In the genomic region with DNA sequence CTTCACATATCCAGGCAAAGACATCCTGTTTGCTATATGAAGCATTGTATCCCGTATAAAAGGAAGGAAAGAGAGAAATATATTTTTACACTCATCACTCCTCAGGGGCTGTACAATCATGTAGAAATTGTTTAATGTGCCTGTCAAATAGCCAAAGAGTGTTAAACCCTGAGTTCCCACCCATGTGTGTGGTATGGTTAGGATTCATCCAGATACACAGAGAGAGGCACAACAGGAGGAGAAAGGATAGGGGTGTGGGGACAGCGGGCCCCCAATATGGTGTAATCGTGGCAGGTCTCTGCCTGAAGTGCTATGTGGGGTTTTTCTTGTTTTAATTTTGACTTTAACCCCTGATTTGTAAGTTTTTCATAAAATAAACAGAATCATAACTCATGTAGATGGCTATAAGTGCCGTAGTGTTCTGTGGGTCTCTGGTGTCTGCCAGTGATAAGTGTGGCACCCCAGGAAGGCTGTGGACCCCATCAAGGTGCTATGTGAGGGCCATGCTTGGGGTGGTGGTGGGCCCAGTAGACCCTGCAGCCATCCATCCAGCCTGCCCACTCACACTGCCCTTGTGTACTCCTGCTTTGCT, we compare ENCODE assay signal across 30 cellular contexts. TPM values are rescaled to one million over a fixed set of nuclear protein-coding genes. Genes with fewer than 3 reads are reported as not detected.
"Had no signal": no experiment of that assay in that cellular context is flagged by ENCODE, and none has a peak within 500 bp of the region (broad histone marks: within the 10 kb centered on the region; RNA-seq: fewer than 3 reads in every experiment).

No MANE protein-coding gene starts in this region.

- H3K27ac ChIP-seq: stomach, suprapubic skin, testis, thoracic aorta, thyroid gland, tibial artery, tibial nerve, transverse colon, upper lobe of left lung, upper lobe of right lung, uterus, vagina had no signal

- H3K4me1 Mint-ChIP-seq: stimulated activated effector memory CD8-positive, alpha-beta T cell treated with anti-CD3 and anti-CD28 coated beads, Interleukin-12 subunit alpha, Interleukin-12 subunit beta, amount 100 ng/mL, for 72 hours; stimulated activated naive CD8-positive, alpha-beta T cell treated with anti-CD3 and anti-CD28 coated beads, Interleukin-15, amount 100 ng/mL, for 72 hours had no signal

- H3K9me3 Mint-ChIP-seq: stimulated activated effector memory CD8-positive, alpha-beta T cell treated with anti-CD3 and anti-CD28 coated beads, Interleukin-12 subunit alpha, Interleukin-12 subunit beta, amount 100 ng/mL, for 72 hours; stimulated activated memory B cell treated with anti-CD40 and anti-IgM and Interleukin-4, amounts not matched to agents 10 μg/mL and 1 μg/mL and 100 μg/mL, for 72 hours; stimulated activated naive B cell treated with anti-CD40 and anti-IgM and Interleukin-4, amounts not matched to agents 10 μg/mL and 1 μg/mL and 100 μg/mL, for 72 hours; stimulated activated naive CD8-positive, alpha-beta T cell treated with anti-CD3 and anti-CD28 coated beads, Interleukin-15, amount 100 ng/mL, for 72 hours; stimulated activated naive CD8-positive, alpha-beta T cell treated with anti-CD3 and anti-CD28 coated beads, Interleukin-15, Interleukin-2, amounts not matched to agents 100 ng/mL and 50 ng/mL, for 24 hours had no signal

- H3K36me3 Mint-ChIP-seq: stimulated activated effector memory CD8-positive, alpha-beta T cell treated with anti-CD3 and anti-CD28 coated beads, Interleukin-12 subunit alpha, Interleukin-12 subunit beta, amount 100 ng/mL, for 72 hours; stimulated activated memory B cell treated with anti-CD40 and anti-IgM and Interleukin-4, amounts not matched to agents 10 μg/mL and 1 μg/mL and 100 μg/mL, for 72 hours; stimulated activated naive B cell treated with anti-CD40 and anti-IgM and Interleukin-4, amounts not matched to agents 10 μg/mL and 1 μg/mL and 100 μg/mL, for 72 hours; type B pancreatic cell had no signal

- H3K4me3 ChIP-seq: stomach, suprapubic skin, testis, thoracic aorta, thyroid gland, tibial artery, tibial nerve, transverse colon, upper lobe of left lung, upper lobe of right lung, uterus, vagina had no signal

- DNase-seq: stimulated activated CD4-positive, alpha-beta T cell treated with anti-CD3 and anti-CD28 coated beads, Interleukin-2, amount 100 ng/mL, for 48 hours; stimulated activated CD4-positive, alpha-beta T cell treated with anti-CD3 and anti-CD28 coated beads, Interleukin-4, amount 100 ng/mL, for 1 hour; stimulated activated CD4-positive, alpha-beta T cell treated with anti-CD3 and anti-CD28 coated beads, Interleukin-4, amount 100 ng/mL, for 24 hours; stimulated activated CD4-positive, alpha-beta T cell treated with anti-CD3 and anti-CD28 coated beads, Interleukin-4, amount 100 ng/mL, for 4 hours; stimulated activated CD8-positive, alpha-beta memory T cell treated with anti-CD3 and anti-CD28 coated beads, Interleukin-4, amount 100 ng/mL, for 48 hours; stimulated activated naive B cell treated with anti-CD40 and anti-IgM and Interleukin-4, amounts not matched to agents 10 μg/mL and 1 μg/mL and 100 μg/mL, for 72 hours; stimulated activated naive CD4-positive, alpha-beta T cell; stimulated activated naive CD4-positive, alpha-beta T cell treated with Interleukin-2 at 50 U/mL for 16 hours; stimulated activated naive CD8-positive, alpha-beta T cell treated with anti-CD3 and anti-CD28 coated beads, Interleukin-15, amount 100 ng/mL, for 72 hours; stimulated activated naive CD8-positive, alpha-beta T cell treated with anti-CD3 and anti-CD28 coated beads, Interleukin-15, Interleukin-2, amounts not matched to agents 100 U/mL and 50 U/mL, for 24 hours; stomach; substantia nigra; testis; thyroid gland; tibial artery; transverse colon; trophoblast cell; upper lobe of left lung; upper lobe of right lung; uterus had no signal

- H3K27me3 ChIP-seq: stomach, suprapubic skin, testis, thyroid gland, tibial artery, transverse colon, upper lobe of left lung, upper lobe of right lung, uterus, vagina had no signal

- H3K27ac Mint-ChIP-seq: stimulated activated effector memory CD8-positive, alpha-beta T cell treated with anti-CD3 and anti-CD28 coated beads, Interleukin-12 subunit alpha, Interleukin-12 subunit beta, amount 100 ng/mL, for 72 hours; stimulated activated memory B cell treated with anti-CD40 and anti-IgM and Interleukin-4, amounts not matched to agents 10 μg/mL and 1 μg/mL and 100 μg/mL, for 72 hours; stimulated activated naive B cell treated with anti-CD40 and anti-IgM and Interleukin-4, amounts not matched to agents 10 μg/mL and 1 μg/mL and 100 μg/mL, for 72 hours; stimulated activated naive CD8-positive, alpha-beta T cell treated with anti-CD3 and anti-CD28 coated beads, Interleukin-15, amount 100 ng/mL, for 72 hours; stimulated activated naive CD8-positive, alpha-beta T cell treated with anti-CD3 and anti-CD28 coated beads, Interleukin-15, Interleukin-2, amounts not matched to agents 100 ng/mL and 50 ng/mL, for 24 hours; type B pancreatic cell had no signal

- H3K9me3 ChIP-seq: stomach, suprapubic skin, testis, thoracic aorta, thyroid gland, tibial artery, tibial nerve, transverse colon, upper lobe of left lung, upper lobe of right lung, uterus, vagina had no signal

- H3K4me1 ChIP-seq: stomach, suprapubic skin, testis, tibial nerve, transverse colon, upper lobe of left lung, upper lobe of right lung, uterus had no signal

- H3K36me3 ChIP-seq: stomach, suprapubic skin, thoracic aorta, thyroid gland, tibial artery, tibial nerve, transverse colon, upper lobe of right lung, uterus, vagina had no signal

- H3K27me3 Mint-ChIP-seq: stimulated activated naive CD8-positive, alpha-beta T cell treated with anti-CD3 and anti-CD28 coated beads, Interleukin-15, Interleukin-2, amounts not matched to agents 100 ng/mL and 50 ng/mL, for 24 hours had no signal

- H3K4me3 Mint-ChIP-seq: stimulated activated effector memory CD8-positive, alpha-beta T cell treated with anti-CD3 and anti-CD28 coated beads, Interleukin-12 subunit alpha, Interleukin-12 subunit beta, amount 100 ng/mL, for 72 hours; stimulated activated memory B cell treated with anti-CD40 and anti-IgM and Interleukin-4, amounts not matched to agents 10 μg/mL and 1 μg/mL and 100 μg/mL, for 72 hours; stimulated activated naive B cell treated with anti-CD40 and anti-IgM and Interleukin-4, amounts not matched to agents 10 μg/mL and 1 μg/mL and 100 μg/mL, for 72 hours; stimulated activated naive CD8-positive, alpha-beta T cell treated with anti-CD3 and anti-CD28 coated beads, Interleukin-15, amount 100 ng/mL, for 72 hours; stimulated activated naive CD8-positive, alpha-beta T cell treated with anti-CD3 and anti-CD28 coated beads, Interleukin-15, Interleukin-2, amounts not matched to agents 100 ng/mL and 50 ng/mL, for 24 hours; type B pancreatic cell had no signal

- FAIRE-seq: urothelium cell line had no signal

RNA-seq across cellular contexts. Expression of a gene that starts 10.2 kb away (rescaled TPM):
- total RNA-seq: temporal lobe had no signal
